14 cellular contexts compared by ENCODE assay signal in genomic region chr3:180295811-180296210, GRCh38.
"Had no signal": no experiment of that assay in that cellular context is flagged by ENCODE, and none has a peak within 500 bp of the region (broad histone marks: within the 10 kb centered on the region; RNA-seq: fewer than 3 reads in every experiment).

No MANE protein-coding gene starts in this region.

- H3K9me3 ChIP-seq: breast epithelium, heart right ventricle, thoracic aorta had no signal

- H3K27ac ChIP-seq: heart right ventricle, neural progenitor cell, parathyroid adenoma, thoracic aorta had no signal

- H3K79me2 ChIP-seq: parathyroid adenoma had no signal

- H3K4me3 ChIP-seq: breast epithelium, heart right ventricle, neural progenitor cell, thoracic aorta had no signal

- H3K9ac ChIP-seq: neural progenitor cell, parathyroid adenoma had no signal

- H3K4me2 ChIP-seq: neural progenitor cell had no signal

- H3K36me3 ChIP-seq: breast epithelium, heart right ventricle, neural progenitor cell, thoracic aorta had no signal

- H3K27me3 ChIP-seq: breast epithelium, heart right ventricle, neural progenitor cell had no signal

- ATAC-seq: heart right ventricle; stimulated activated naive CD8-positive, alpha-beta T cell treated with anti-CD3 and anti-CD28 coated beads, Interleukin-15, amount 100 ng/mL, for 72 hours had no signal

- DNase-seq: activated CD4-positive, alpha-beta memory T cell treated with anti-CD3 and anti-CD28 coated beads, Interleukin-2, amount 10 ng/mL, durations not matched to agents 7 days and 5 days; activated gamma-delta T cell; activated naive CD8-positive, alpha-beta T cell treated with anti-CD3 and anti-CD28 coated beads, Interleukin-2, amount 10 ng/mL, durations not matched to agents 7 days and 5 days; activated T-cell treated with anti-CD3 and anti-CD28 coated beads, Interleukin-2, amount 50 U/mL, for 48 hours; anterior cingulate cortex; foreskin melanocyte; heart right ventricle; retina; stimulated activated CD4-positive, alpha-beta T cell treated with anti-CD3 and anti-CD28 coated beads, Interleukin-4, amount 100 ng/mL, for 4 hours; stimulated activated naive CD8-positive, alpha-beta T cell treated with anti-CD3 and anti-CD28 coated beads, Interleukin-15, amount 100 ng/mL, for 72 hours had no signal

- H3K4me1 ChIP-seq: breast epithelium, heart right ventricle, neural progenitor cell, parathyroid adenoma had no signal
